In genomic region chr11:77024745-77025144, GRCh38 we compare ENCODE assay signal across 16 cellular contexts. TPM values are rescaled to one million over a fixed set of nuclear protein-coding genes. Genes with fewer than 3 reads are reported as not detected.
A peak's percentile ranks its signal among the peaks of the same experiment; 100 is the strongest.
DNase-seq lines count a peak whose midpoint lies in the region; ATAC-seq and TF ChIP-seq lines count a peak whose summit lies in the region.
"Had no signal": no experiment of that assay in that cellular context is flagged by ENCODE, and none has a peak within 500 bp of the region (broad histone marks: within the 10 kb centered on the region; RNA-seq: fewer than 3 reads in every experiment).

No MANE protein-coding gene starts in this region.

- TF ChIP-seq CTCF in GM13977 (IDR thresholded peaks at IDR 0.05; ENCODE audit: extremely low read depth, insufficient read depth, missing control alignments) (no peak), type B pancreatic cell (conservative IDR thresholded peaks at IDR 0.05) (no peak)

- TF ChIP-seq POLR2A in Raji (IDR thresholded peaks at IDR 0.05; ENCODE audit: insufficient read depth, low read depth, low read length): 0 out of 2 replicates have a peak, but pooled peaks have one; percentile 23

- H3K27ac Mint-ChIP-seq in naive B cell (no peak overlapping the region), type B pancreatic cell (no peak overlapping the region)
- H3K27ac Mint-ChIP-seq: CD14-positive monocyte; CD8-positive, alpha-beta T cell had no signal

- H3K9me3 Mint-ChIP-seq in naive B cell (no peaks in the 10 kb centered on the region), type B pancreatic cell (no peaks in the 10 kb centered on the region)
- H3K9me3 Mint-ChIP-seq: CD8-positive, alpha-beta T cell had no signal

- in situ Hi-C loops in GM13977 (cut with MboI; ENCODE audit: low pct_unique_long_range_greater_than_20kb, low sequenced_read_pairs, unreplicated experiment): loop anchor here (25.0 kb wide), 1 partner anchor 212 kb away; no protein-coding TSS in a partner anchor

- H3K27me3 Mint-ChIP-seq in naive B cell (peaks cover 7 to 23% (median 12%) of the 10 kb centered on the region in 3 donors), type B pancreatic cell (no peaks in the 10 kb centered on the region)

- DNase-seq in GM13977 (ENCODE audit: low spot score) (peak; percentile 25), naive B cell (no peak), NCI-H526 treated with DMSO at 0.1 percent for 48 hours (lab: John Stamatoyannopoulos, UW) (no peak), HK-2 (ENCODE audit: unreplicated experiment) (no peak), type B pancreatic cell (ENCODE audit: extremely low spot score, unreplicated experiment) (no peak)
- DNase-seq: CD8-positive, alpha-beta T cell; COR-L47; DND-41; GDM1 had no signal

- peak; percentile 35 to 54 for ATAC-seq in naive B cell (ENCODE audit: low read depth in 2 of 2)
- ATAC-seq: A549; CD8-positive, alpha-beta T cell; K562 had no signal

- H3K4me3 Mint-ChIP-seq in naive B cell (no peak overlapping the region), type B pancreatic cell (no peak overlapping the region)
- H3K4me3 Mint-ChIP-seq: CD14-positive monocyte; CD8-positive, alpha-beta T cell had no signal

- no peaks in the 10 kb centered on the region for H3K36me3 Mint-ChIP-seq in naive B cell
- peaks cover 10% of the 10 kb centered on the region for H3K36me3 Mint-ChIP-seq in type B pancreatic cell

- H3K4me1 Mint-ChIP-seq in naive B cell (peaks cover 0 to 2% (median 0%) of the 10 kb centered on the region in 3 donors), type B pancreatic cell (ENCODE audit: unreplicated experiment) (peaks cover 11% of the 10 kb centered on the region)
- H3K4me1 Mint-ChIP-seq: CD14-positive monocyte had no signal

RNA-seq across cellular contexts. Expression of gene B3GNT6, which starts 9.5 kb away (rescaled TPM):
- polyA plus RNA-seq in naive B cell (ENCODE audit: low read depth in 6 of 6): not detected
- total RNA-seq in type B pancreatic cell (ENCODE audit: low replicate concordance): 0.29 and 0.39 TPM in 2 replicates
- total RNA-seq: CD8-positive, alpha-beta T cell; H1; K562 had no signal
- polyA plus RNA-seq: AG04450, BJ, CD14-positive monocyte had no signal

RNA-seq across cellular contexts. Expression of gene CAPN5, which starts 42.0 kb away (rescaled TPM):
- polyA plus RNA-seq in naive B cell (ENCODE audit: low read depth in 6 of 6): under 1 TPM in 2 of 6 donors, not detected in 4; 0.33 to 0.87 TPM
- total RNA-seq in type B pancreatic cell (ENCODE audit: low replicate concordance): 17.9 and 18.8 TPM in 2 replicates
